ENCODE assay signal across 26 cellular contexts in the genomic region with DNA sequence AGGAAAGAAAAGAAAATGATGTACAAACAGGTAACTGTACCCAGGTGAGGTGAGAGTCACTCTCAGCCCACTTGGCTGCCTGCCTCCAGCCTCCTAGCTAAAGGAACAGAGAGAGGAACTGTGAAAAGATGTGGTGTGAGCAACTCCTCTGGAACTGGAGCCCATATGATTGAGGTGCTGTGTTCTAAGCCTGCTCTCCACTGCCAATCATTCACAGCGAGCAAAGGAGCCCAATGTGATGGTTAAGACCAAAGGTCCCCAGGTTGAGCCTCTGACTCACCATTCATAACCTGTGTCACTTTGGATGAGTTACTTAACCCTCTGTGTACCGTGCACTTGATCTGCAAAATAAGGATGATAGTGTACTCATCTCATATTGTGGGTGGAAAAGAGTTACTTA.
DNase-seq lines count a peak whose midpoint lies in the region; ATAC-seq and TF ChIP-seq lines count a peak whose summit lies in the region.
"Had no signal": no experiment of that assay in that cellular context is flagged by ENCODE, and none has a peak within 500 bp of the region (broad histone marks: within the 10 kb centered on the region; RNA-seq: fewer than 3 reads in every experiment).

No MANE protein-coding gene starts in this region.

- CTCF ChIA-PET in WTC11 (lab: Charles Lee): interaction anchor here (0.5 kb wide), 1 partner anchor 133 kb away, joined by 3 read pairs; no protein-coding TSS in a partner anchor
- CTCF ChIA-PET in CD4-positive, alpha-beta T cell (lab: Charles Lee): no interaction called here

- H3K27ac ChIP-seq in CD4-positive, alpha-beta T cell (ENCODE audit: low read depth, low read length): no peak overlapping the region
- H3K27ac ChIP-seq: coronary artery, skin epidermis, upper lobe of left lung had no signal

- H3K27ac Mint-ChIP-seq in WTC11: no peak overlapping the region
- no peak overlapping the region for H3K27ac Mint-ChIP-seq in CD4-positive, alpha-beta T cell
- H3K27ac Mint-ChIP-seq: activated CD8-positive, alpha-beta T cell treated with anti-CD3 and anti-CD28 coated beads for 36 hours; activated T-helper 1 cell treated with anti-CD3 and anti-CD28 coated beads, Interleukin-12 subunit alpha, Interleukin-12 subunit beta, Interleukin-2, Interleukin-4 antibody, amounts not matched to agents 30 ng/mL and 10 ng/mL and 1 ng/mL, durations not matched to agents 14 hours and 24 hours and 36 hours; CD14-positive monocyte; effector memory CD8-positive, alpha-beta T cell had no signal

- ATAC-seq in WTC11 (no peak), HG02798 (IDR thresholded peaks at IDR 0.05; ENCODE audit: poor library complexity, unreplicated experiment) (no peak)
- no peak for ATAC-seq in CD4-positive, alpha-beta T cell (ENCODE audit: poor library complexity)
- ATAC-seq: activated CD8-positive, alpha-beta T cell treated with anti-CD3 and anti-CD28 coated beads for 36 hours; effector memory CD8-positive, alpha-beta T cell had no signal

- no peak overlapping the region for H3K4me3 Mint-ChIP-seq in WTC11
- H3K4me3 Mint-ChIP-seq in CD4-positive, alpha-beta T cell: no peak overlapping the region
- H3K4me3 Mint-ChIP-seq: activated CD8-positive, alpha-beta T cell treated with anti-CD3 and anti-CD28 coated beads for 36 hours; activated T-helper 1 cell treated with anti-CD3 and anti-CD28 coated beads, Interleukin-12 subunit alpha, Interleukin-12 subunit beta, Interleukin-2, Interleukin-4 antibody, amounts not matched to agents 30 ng/mL and 10 ng/mL and 1 ng/mL, durations not matched to agents 14 hours and 24 hours and 36 hours; CD14-positive monocyte; effector memory CD8-positive, alpha-beta T cell; naive B cell had no signal

- H3K9me3 ChIP-seq in CD4-positive, alpha-beta T cell (ENCODE audit: control insufficient read depth, low read length): no peaks in the 10 kb centered on the region
- H3K9me3 ChIP-seq: upper lobe of left lung had no signal

- peaks cover 13% of the 10 kb centered on the region for H3K4me1 Mint-ChIP-seq in WTC11
- H3K4me1 Mint-ChIP-seq in CD4-positive, alpha-beta T cell (ENCODE audit: low read depth): no peaks in the 10 kb centered on the region
- H3K4me1 Mint-ChIP-seq: CD14-positive monocyte, naive B cell had no signal

- intact Hi-C loops in CD4-positive, alpha-beta T cell (cut with DNase I, micrococcal nuclease): no loop called here

- H3K36me3 Mint-ChIP-seq in WTC11: no peaks in the 10 kb centered on the region
- H3K36me3 Mint-ChIP-seq in CD4-positive, alpha-beta T cell (ENCODE audit: low read depth): no peaks in the 10 kb centered on the region
- H3K36me3 Mint-ChIP-seq: CD14-positive monocyte, naive B cell had no signal

- H3K9me3 Mint-ChIP-seq in WTC11: peaks cover 8% of the 10 kb centered on the region
- no peaks in the 10 kb centered on the region for H3K9me3 Mint-ChIP-seq in CD4-positive, alpha-beta T cell

- POLR2A ChIA-PET in WTC11 (lab: Charles Lee): no interaction called here
- POLR2A ChIA-PET in CD4-positive, alpha-beta T cell (lab: Charles Lee): no interaction called here

- TF ChIP-seq CTCF in WTC11 (IDR thresholded peaks at IDR 0.05): no peak
- no peak for TF ChIP-seq CTCF in CD4-positive, alpha-beta T cell (IDR thresholded peaks at IDR 0.05)

- H3K27me3 ChIP-seq in CD4-positive, alpha-beta T cell (ENCODE audit: control insufficient read depth, insufficient read depth, low read length): no peaks in the 10 kb centered on the region
- H3K27me3 ChIP-seq: upper lobe of left lung had no signal

- H3K27me3 Mint-ChIP-seq in WTC11 (ENCODE audit: low read depth): no peaks in the 10 kb centered on the region; the same call in 1 of the 2 replicates
- no peaks in the 10 kb centered on the region for H3K27me3 Mint-ChIP-seq in CD4-positive, alpha-beta T cell
- H3K27me3 Mint-ChIP-seq: activated CD8-positive, alpha-beta T cell treated with anti-CD3 and anti-CD28 coated beads for 36 hours; effector memory CD8-positive, alpha-beta T cell; naive B cell had no signal

- DNase-seq in NCI-H748 (lab: John Stamatoyannopoulos, UW; ENCODE audit: unreplicated experiment) (peak; percentile 70), NCI-H748 treated with DMSO at 0.1 percent for 48 hours (lab: John Stamatoyannopoulos, UW) (no peak), NCI-H2196 treated with DMSO at 0.1 percent for 48 hours (lab: John Stamatoyannopoulos, UW; ENCODE audit: unreplicated experiment) (peak; percentile 58), WTC11 (ENCODE audit: low spot score) (no peak), T1000 (lab: John Stamatoyannopoulos, UW) (no peak), GM19238 (ENCODE audit: insufficient read length, low spot score) (no peak)
- no peak for DNase-seq in CD4-positive, alpha-beta T cell
- DNase-seq: activated CD8-positive, alpha-beta memory T cell treated with anti-CD3 and anti-CD28 coated beads, Interleukin-2, amount 50 U/mL, for 48 hours; activated CD8-positive, alpha-beta T cell treated with anti-CD3 and anti-CD28 coated beads for 36 hours; activated naive CD4-positive, alpha-beta T cell treated with Interleukin-2 at 50 U/mL for 16 hours; effector memory CD8-positive, alpha-beta T cell; erythroblast; glutamatergic neuron; Karpas-422; naive B cell; NCI-H1694; NCI-H446; NK-92 treated with Interleukin-12 subunit alpha and Interleukin-12 subunit beta, amount 100 ng/mL, for 24 hours; stimulated activated naive CD4-positive, alpha-beta T cell; T-helper 2 cell; upper lobe of left lung had no signal

TF ChIP-seq in WTC11, 78 proteins besides CTCF, POLR2A, EP300 and RAD21:
- no peak for TF ChIP-seq GABPB1 (CRISPR knock-in tag; IDR thresholded peaks at IDR 0.05)
- TF ChIP-seq, protein P1, sequence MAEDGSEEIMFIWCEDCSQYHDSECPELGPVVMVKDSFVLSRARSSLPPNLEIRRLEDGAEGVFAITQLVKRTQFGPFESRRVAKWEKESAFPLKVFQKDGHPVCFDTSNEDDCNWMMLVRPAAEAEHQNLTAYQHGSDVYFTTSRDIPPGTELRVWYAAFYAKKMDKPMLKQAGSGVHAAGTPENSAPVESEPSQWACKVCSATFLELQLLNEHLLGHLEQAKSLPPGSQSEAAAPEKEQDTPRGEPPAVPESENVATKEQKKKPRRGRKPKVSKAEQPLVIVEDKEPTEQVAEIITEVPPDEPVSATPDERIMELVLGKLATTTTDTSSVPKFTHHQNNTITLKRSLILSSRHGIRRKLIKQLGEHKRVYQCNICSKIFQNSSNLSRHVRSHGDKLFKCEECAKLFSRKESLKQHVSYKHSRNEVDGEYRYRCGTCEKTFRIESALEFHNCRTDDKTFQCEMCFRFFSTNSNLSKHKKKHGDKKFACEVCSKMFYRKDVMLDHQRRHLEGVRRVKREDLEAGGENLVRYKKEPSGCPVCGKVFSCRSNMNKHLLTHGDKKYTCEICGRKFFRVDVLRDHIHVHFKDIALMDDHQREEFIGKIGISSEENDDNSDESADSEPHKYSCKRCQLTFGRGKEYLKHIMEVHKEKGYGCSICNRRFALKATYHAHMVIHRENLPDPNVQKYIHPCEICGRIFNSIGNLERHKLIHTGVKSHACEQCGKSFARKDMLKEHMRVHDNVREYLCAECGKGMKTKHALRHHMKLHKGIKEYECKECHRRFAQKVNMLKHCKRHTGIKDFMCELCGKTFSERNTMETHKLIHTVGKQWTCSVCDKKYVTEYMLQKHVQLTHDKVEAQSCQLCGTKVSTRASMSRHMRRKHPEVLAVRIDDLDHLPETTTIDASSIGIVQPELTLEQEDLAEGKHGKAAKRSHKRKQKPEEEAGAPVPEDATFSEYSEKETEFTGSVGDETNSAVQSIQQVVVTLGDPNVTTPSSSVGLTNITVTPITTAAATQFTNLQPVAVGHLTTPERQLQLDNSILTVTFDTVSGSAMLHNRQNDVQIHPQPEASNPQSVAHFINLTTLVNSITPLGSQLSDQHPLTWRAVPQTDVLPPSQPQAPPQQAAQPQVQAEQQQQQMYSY (CRISPR knock-in tag; IDR thresholded peaks at IDR 0.05): 0 out of 2 replicates have a peak, but pooled peaks have one; percentile 19

Comparison
In these comparisons a context has a peak if more than half of its experiments do, and no peak if none do; other contexts are left out.
1. DNase-seq: peak in NCI-H748 (single experiment) and NCI-H2196 treated with DMSO at 0.1 percent for 48 hours (single experiment); none in NCI-H748 treated with DMSO at 0.1 percent for 48 hours (single experiment), WTC11 (single experiment), T1000 (single experiment), CD4-positive, alpha-beta T cell (0 of 10) and GM19238 (single experiment).